9 cellular contexts compared by ENCODE assay signal in genomic region chr17:7988750-7989178, GRCh38. TPM values are rescaled to one million over a fixed set of nuclear protein-coding genes. Genes with fewer than 3 reads are reported as not detected.
A peak's percentile ranks its signal among the peaks of the same experiment; 100 is the strongest.
DNase-seq lines count a peak whose midpoint lies in the region; ATAC-seq and TF ChIP-seq lines count a peak whose summit lies in the region.
"Had no signal": no experiment of that assay in that cellular context is flagged by ENCODE, and none has a peak within 500 bp of the region (broad histone marks: within the 10 kb centered on the region; RNA-seq: fewer than 3 reads in every experiment).

No MANE protein-coding gene starts in this region.

- CTCF ChIA-PET in HEK293T (lab: Yijun Ruan, JAX), result interaction anchor here (0.6 to 3.0 kb wide), 8 partner anchors 8 to 245 kb away, joined by 3 to 14 read pairs (median 4); partner anchors contain the start of genes CNTROB and TRAPPC1
- CTCF ChIA-PET in activated CD4-positive, alpha-beta memory T cell treated with anti-CD3 and anti-CD28 coated beads, Interleukin-2, amount 10 ng/mL, durations not matched to agents 7 days and 5 days (lab: Charles Lee), result interaction anchor here (0.6 to 6.7 kb wide), 22 partner anchors 8 to 245 kb away, joined by 3 to 104 read pairs (median 8); partner anchors contain the start of genes CNTROB, GUCY2D, KCNAB3 and NAA38

- H3K9me2 ChIP-seq in neural cell (ENCODE audit: insufficient read depth, low read length), result no peaks in the 10 kb centered on the region

- H3K4me1 ChIP-seq in CD4-positive, CD25-positive, alpha-beta regulatory T cell (ENCODE audit: control insufficient read depth, insufficient read depth, low read length, poor library complexity, severe bottlenecking), result peaks cover 16% of the 10 kb centered on the region
- peaks cover 0 to 20% (median 5%) of the 10 kb centered on the region in 3 donors for H3K4me1 ChIP-seq in esophagus squamous epithelium

- POLR2A ChIA-PET in HEK293T (lab: Yijun Ruan, JAX), result interaction anchor here (0.6 to 2.9 kb wide), 3 partner anchors 56 to 73 kb away, joined by 3 to 21 read pairs (median 3); partner anchors contain the start of genes CNTROB, RNF227 and TRAPPC1
- POLR2A ChIA-PET in activated CD4-positive, alpha-beta memory T cell treated with anti-CD3 and anti-CD28 coated beads, Interleukin-2, amount 10 ng/mL, durations not matched to agents 7 days and 5 days (lab: Charles Lee), result interaction anchor here (0.9 to 8.0 kb wide), 6 partner anchors 23 to 128 kb away, joined by 3 to 54 read pairs (median 8); partner anchors contain the start of genes CNTROB, RNF227 and TRAPPC1

- TF ChIP-seq POLR2A in esophagus squamous epithelium (IDR thresholded peaks at IDR 0.05), result no peak

- no peaks in the 10 kb centered on the region for H3K27me3 ChIP-seq in CD4-positive, CD25-positive, alpha-beta regulatory T cell (ENCODE audit: control insufficient read depth, insufficient read depth, low read length)
- H3K27me3 ChIP-seq in esophagus squamous epithelium, result peaks cover 0 to 28% (median 0%) of the 10 kb centered on the region in 4 donors
- no peaks in the 10 kb centered on the region for H3K27me3 ChIP-seq in neural cell (ENCODE audit: insufficient read depth, low read depth, low read length)

- WGBS in esophagus squamous epithelium, 2 donors, result 4 to 12% methylated on average over 5 of the region's 5 CpGs

- peak overlapping the region; percentile 33 to 92 (median 72) for H3K4me3 Mint-ChIP-seq in CD4-positive, CD25-positive, alpha-beta regulatory T cell
- no peak overlapping the region for H3K4me3 Mint-ChIP-seq in activated CD4-positive, alpha-beta memory T cell treated with anti-CD3 and anti-CD28 coated beads, Interleukin-2, amount 10 ng/mL, durations not matched to agents 7 days and 5 days

- peaks cover 4% of the 10 kb centered on the region for H3K27me3 Mint-ChIP-seq in CD4-positive, CD25-positive, alpha-beta regulatory T cell
- peaks cover 8% of the 10 kb centered on the region for H3K27me3 Mint-ChIP-seq in activated CD4-positive, alpha-beta memory T cell treated with anti-CD3 and anti-CD28 coated beads, Interleukin-2, amount 10 ng/mL, durations not matched to agents 7 days and 5 days

- ATAC-seq in CD4-positive, CD25-positive, alpha-beta regulatory T cell (ENCODE audit: low read depth in 2 of 2), result peak; percentile 36 to 44
- ATAC-seq in GM21717 (IDR thresholded peaks at IDR 0.05; ENCODE audit: unreplicated experiment), result no peak
- ATAC-seq in GM19035 (IDR thresholded peaks at IDR 0.05; ENCODE audit: unreplicated experiment), result no peak

- H3K9me3 Mint-ChIP-seq in CD4-positive, CD25-positive, alpha-beta regulatory T cell, result no peaks in the 10 kb centered on the region
- no peaks in the 10 kb centered on the region for H3K9me3 Mint-ChIP-seq in activated CD4-positive, alpha-beta memory T cell treated with anti-CD3 and anti-CD28 coated beads, Interleukin-2, amount 10 ng/mL, durations not matched to agents 7 days and 5 days

- no peak overlapping the region for H3K4me3 ChIP-seq in CD4-positive, CD25-positive, alpha-beta regulatory T cell (ENCODE audit: low read depth, low read length)
- H3K4me3 ChIP-seq in esophagus squamous epithelium (no peak overlapping the region), neural cell (ENCODE audit: low read length) (no peak overlapping the region)

- H3K79me2 ChIP-seq in neural cell (replicated peaks; ENCODE audit: insufficient read depth, low read length), result no peaks in the 10 kb centered on the region

- peak overlapping the region; percentile 3 for H3K27ac ChIP-seq in CD4-positive, CD25-positive, alpha-beta regulatory T cell (ENCODE audit: insufficient read depth, low read length, poor library complexity, severe bottlenecking)
- H3K27ac ChIP-seq in esophagus squamous epithelium (no peak overlapping the region), neural cell (ENCODE audit: low read length) (no peak overlapping the region)

- TF ChIP-seq RAD21 in neural cell (conservative IDR thresholded peaks at IDR 0.05), result peak; percentile 83

- no peak for TF ChIP-seq EP300 in neural cell (conservative IDR thresholded peaks at IDR 0.05; ENCODE audit: poor library complexity, severe bottlenecking)

- no peaks in the 10 kb centered on the region for H3K36me3 ChIP-seq in CD4-positive, CD25-positive, alpha-beta regulatory T cell (ENCODE audit: control insufficient read depth, insufficient read depth, low read length)
- H3K36me3 ChIP-seq in esophagus squamous epithelium, result no peaks in the 10 kb centered on the region
- no peaks in the 10 kb centered on the region for H3K36me3 ChIP-seq in neural cell (ENCODE audit: insufficient read depth, low read length)

- no peaks in the 10 kb centered on the region for H4K20me1 ChIP-seq in neural cell (ENCODE audit: insufficient read depth)

- no peaks in the 10 kb centered on the region for H3K9me3 ChIP-seq in CD4-positive, CD25-positive, alpha-beta regulatory T cell (ENCODE audit: control insufficient read depth in 2 of 2, low read length in 2 of 2)
- H3K9me3 ChIP-seq in esophagus squamous epithelium (no peaks in the 10 kb centered on the region), neural cell (ENCODE audit: low read length) (no peaks in the 10 kb centered on the region)

- peak overlapping the region; percentile 66 to 86 (median 85) for H3K27ac Mint-ChIP-seq in CD4-positive, CD25-positive, alpha-beta regulatory T cell
- H3K27ac Mint-ChIP-seq in activated CD4-positive, alpha-beta memory T cell treated with anti-CD3 and anti-CD28 coated beads, Interleukin-2, amount 10 ng/mL, durations not matched to agents 7 days and 5 days, result no peak overlapping the region

- TF ChIP-seq CTCF in esophagus squamous epithelium (IDR thresholded peaks at IDR 0.05) (peak in 5 of 6 experiments; percentile 63 to 89 (median 78)), neural cell (IDR thresholded peaks at IDR 0.05; ENCODE audit: poor library complexity, severe bottlenecking) (peak; percentile 87)

- peak; percentile 46 to 90 (median 84) for DNase-seq in CD4-positive, CD25-positive, alpha-beta regulatory T cell
- DNase-seq in HEK293T (ENCODE audit: extremely low spot score) (peak; percentile 53), NCI-H460 (ENCODE audit: extremely low read depth, low read depth) (peak; percentile 90), esophagus squamous epithelium (lab: John Stamatoyannopoulos, UW) (no peak)
- DNase-seq in activated CD4-positive, alpha-beta memory T cell treated with anti-CD3 and anti-CD28 coated beads, Interleukin-2, amount 10 ng/mL, durations not matched to agents 7 days and 5 days, result peak; percentile 45

- H3K4me2 ChIP-seq in neural cell (ENCODE audit: low read length), result no peak overlapping the region

- H3K36me3 Mint-ChIP-seq in CD4-positive, CD25-positive, alpha-beta regulatory T cell, result no peaks in the 10 kb centered on the region
- no peaks in the 10 kb centered on the region for H3K36me3 Mint-ChIP-seq in activated CD4-positive, alpha-beta memory T cell treated with anti-CD3 and anti-CD28 coated beads, Interleukin-2, amount 10 ng/mL, durations not matched to agents 7 days and 5 days (ENCODE audit: low read depth)

- H3F3A ChIP-seq in neural cell (ENCODE audit: insufficient read depth, low read length, poor library complexity, severe bottlenecking), result no peaks in the 10 kb centered on the region

- H2AFZ ChIP-seq in neural cell (ENCODE audit: low read depth, low read length), result no peak overlapping the region

- peaks cover 7 to 22% (median 16%) of the 10 kb centered on the region in 4 donors for H3K4me1 Mint-ChIP-seq in CD4-positive, CD25-positive, alpha-beta regulatory T cell
- peaks cover 28% of the 10 kb centered on the region for H3K4me1 Mint-ChIP-seq in activated CD4-positive, alpha-beta memory T cell treated with anti-CD3 and anti-CD28 coated beads, Interleukin-2, amount 10 ng/mL, durations not matched to agents 7 days and 5 days

- no peak overlapping the region for H3K9ac ChIP-seq in neural cell (ENCODE audit: low read length)

- intact Hi-C loops in esophagus squamous epithelium (cut with DNase I), result loop anchor here (5.0 to 10.0 kb wide), 2 partner anchors 76 to 244 kb away; no protein-coding TSS in a partner anchor

RNA-seq across cellular contexts. Expression of gene GUCY2D, which starts 13.7 kb away (rescaled TPM):
- total RNA-seq in CD4-positive, CD25-positive, alpha-beta regulatory T cell, result not detected
- under 1 TPM in 1 of 4 donors, not detected in 3; 0.23 TPM for polyA plus RNA-seq in CD4-positive, CD25-positive, alpha-beta regulatory T cell
- total RNA-seq in NCI-H460 (2014; rRNA removed; shearing (Covaris generic)), result 0.02 TPM in 1 of 2 replicates, not detected in the other
- not detected in 2 replicates for polyA plus RNA-seq in NCI-H460 (2014; cell fraction: nucleus; rRNA removed)
- not detected for total RNA-seq in activated CD4-positive, alpha-beta memory T cell treated with anti-CD3 and anti-CD28 coated beads, Interleukin-2, amount 10 ng/mL, durations not matched to agents 7 days and 5 days
- total RNA-seq in esophagus squamous epithelium, result not detected
- 0.07 and 0.10 TPM in 2 replicates for polyA plus RNA-seq in neural cell
- 0.24 TPM in 1 of 2 replicates, not detected in the other for polyA minus RNA-seq in neural cell
- total RNA-seq: T-helper 1 cell treated with Interleukin-12 subunit alpha and Interleukin-12 subunit beta and Interleukin-4 antibody, amounts not matched to agents 30 ng/mL and 1 ng/mL, for 36 hours had no signal

RNA-seq across cellular contexts. Expression of gene ALOX15B, which starts 50.1 kb away (rescaled TPM):
- not detected for total RNA-seq in CD4-positive, CD25-positive, alpha-beta regulatory T cell
- polyA plus RNA-seq in CD4-positive, CD25-positive, alpha-beta regulatory T cell, result not detected
- not detected in 2 replicates for total RNA-seq in NCI-H460 (2014; rRNA removed; shearing (Covaris generic))
- 1.1 TPM in 1 of 2 replicates, not detected in the other for polyA plus RNA-seq in NCI-H460 (2014; cell fraction: nucleus; rRNA removed)
- total RNA-seq in activated CD4-positive, alpha-beta memory T cell treated with anti-CD3 and anti-CD28 coated beads, Interleukin-2, amount 10 ng/mL, durations not matched to agents 7 days and 5 days, result not detected
- total RNA-seq in esophagus squamous epithelium, result 100 to 1,000 TPM in 1 of 4 donors, 10 to 100 TPM in 3; 24.0 to 104 (median 50.5) TPM
- polyA plus RNA-seq in neural cell, result not detected in 2 replicates
- not detected in 2 replicates for polyA minus RNA-seq in neural cell
- total RNA-seq: T-helper 1 cell treated with Interleukin-12 subunit alpha and Interleukin-12 subunit beta and Interleukin-4 antibody, amounts not matched to agents 30 ng/mL and 1 ng/mL, for 36 hours had no signal

RNA-seq across cellular contexts. Expression of gene CNTROB, which starts 56.8 kb away (rescaled TPM):
- 40.9 TPM for total RNA-seq in CD4-positive, CD25-positive, alpha-beta regulatory T cell
- polyA plus RNA-seq in CD4-positive, CD25-positive, alpha-beta regulatory T cell, result 10 to 100 TPM in 1 of 4 donors, 1 to 10 TPM in 3; 5.0 to 12.3 (median 7.1) TPM
- total RNA-seq in NCI-H460 (2014; rRNA removed; shearing (Covaris generic)), result 21.0 and 23.9 TPM in 2 replicates
- 101 and 107 TPM in 2 replicates for polyA plus RNA-seq in NCI-H460 (2014; cell fraction: nucleus; rRNA removed)
- 10 to 100 TPM; 58.8 to 64.6 TPM for total RNA-seq in activated CD4-positive, alpha-beta memory T cell treated with anti-CD3 and anti-CD28 coated beads, Interleukin-2, amount 10 ng/mL, durations not matched to agents 7 days and 5 days
- total RNA-seq in esophagus squamous epithelium, result 10 to 100 TPM; 12.4 to 21.4 (median 13.5) TPM
- 48.7 and 52.0 TPM in 2 replicates for polyA plus RNA-seq in neural cell
- 43.9 and 51.1 TPM in 2 replicates for polyA minus RNA-seq in neural cell

RNA-seq across cellular contexts. Expression of gene TRAPPC1, which starts 57.0 kb away (rescaled TPM):
- 114 TPM for total RNA-seq in CD4-positive, CD25-positive, alpha-beta regulatory T cell
- polyA plus RNA-seq in CD4-positive, CD25-positive, alpha-beta regulatory T cell, result 100 to 1,000 TPM; 218 to 297 (median 243) TPM
- total RNA-seq in NCI-H460 (2014; rRNA removed; shearing (Covaris generic)), result 17.5 and 21.4 TPM in 2 replicates
- 19.7 and 21.7 TPM in 2 replicates for polyA plus RNA-seq in NCI-H460 (2014; cell fraction: nucleus; rRNA removed)
- total RNA-seq in activated CD4-positive, alpha-beta memory T cell treated with anti-CD3 and anti-CD28 coated beads, Interleukin-2, amount 10 ng/mL, durations not matched to agents 7 days and 5 days, result 100 to 1,000 TPM; 238 to 244 TPM
- total RNA-seq in esophagus squamous epithelium, result 10 to 100 TPM; 31.3 to 71.1 (median 40.3) TPM
- polyA plus RNA-seq in neural cell, result 34.0 and 38.3 TPM in 2 replicates
- 28.7 and 35.8 TPM in 2 replicates for polyA minus RNA-seq in neural cell

RNA-seq across cellular contexts. Expression of gene KCNAB3, which starts 59.1 kb away (rescaled TPM):
- total RNA-seq in CD4-positive, CD25-positive, alpha-beta regulatory T cell, result 8.0 TPM
- polyA plus RNA-seq in CD4-positive, CD25-positive, alpha-beta regulatory T cell, result under 1 TPM in 3 of 4 donors, not detected in 1; 0.06 to 0.33 (median 0.08) TPM
- total RNA-seq in NCI-H460 (2014; rRNA removed; shearing (Covaris generic)), result 0.32 and 1.9 TPM in 2 replicates
- 6.2 and 8.0 TPM in 2 replicates for polyA plus RNA-seq in NCI-H460 (2014; cell fraction: nucleus; rRNA removed)
- 1 to 10 TPM; 7.7 to 8.4 TPM for total RNA-seq in activated CD4-positive, alpha-beta memory T cell treated with anti-CD3 and anti-CD28 coated beads, Interleukin-2, amount 10 ng/mL, durations not matched to agents 7 days and 5 days
- total RNA-seq in esophagus squamous epithelium, result 1 to 10 TPM in 1 of 4 donors, under 1 TPM in 1, not detected in 2; 0.95 to 1.1 TPM
- 5.6 and 7.6 TPM in 2 replicates for polyA plus RNA-seq in neural cell
- 1.4 and 2.2 TPM in 2 replicates for polyA minus RNA-seq in neural cell

Comparison
In these comparisons a context has a peak if more than half of its experiments do, and no peak if none do; other contexts are left out.
1. ATAC-seq: peak in CD4-positive, CD25-positive, alpha-beta regulatory T cell (2 of 2); none in GM21717 (single experiment) and GM19035 (single experiment).
2. RNA of gene ALOX15B, which starts 50.1 kb away (total RNA-seq): 24.0 to 104 TPM in esophagus squamous epithelium; not detected in activated CD4-positive, alpha-beta memory T cell treated with anti-CD3 and anti-CD28 coated beads, Interleukin-2, amount 10 ng/mL, durations not matched to agents 7 days and 5 days, not detected in CD4-positive, CD25-positive, alpha-beta regulatory T cell (single experiment) and not detected in NCI-H460; every median in the first group is over 10 times any median in the second.